Comparison of ENCODE assay signal across 9 cellular contexts in the genomic region with DNA sequence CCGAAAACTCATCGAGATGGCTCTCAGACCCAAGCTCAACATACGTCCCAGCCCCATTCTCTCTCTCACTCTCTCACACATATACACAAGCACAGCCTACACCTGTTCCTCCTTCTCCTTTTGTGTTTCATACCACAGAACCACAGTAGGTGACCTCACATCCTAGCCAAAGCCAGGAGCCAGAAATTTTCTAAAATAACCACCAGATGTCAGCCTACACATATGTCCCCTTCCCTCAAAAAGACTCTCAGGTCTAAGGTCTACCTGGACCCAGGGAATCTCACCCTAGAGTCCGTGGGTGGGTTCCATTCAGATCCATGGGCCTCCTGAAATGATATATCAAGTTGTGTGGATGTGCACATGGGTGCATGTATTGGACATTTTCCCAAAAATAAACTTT.
A peak's percentile ranks its signal among the peaks of the same experiment; 100 is the strongest.
DNase-seq lines count a peak whose midpoint lies in the region; ATAC-seq, FAIRE-seq and TF ChIP-seq lines count a peak whose summit lies in the region.
"Had no signal": no experiment of that assay in that cellular context is flagged by ENCODE, and none has a peak within 500 bp of the region (broad histone marks: within the 10 kb centered on the region; RNA-seq: fewer than 3 reads in every experiment).

No MANE protein-coding gene starts in this region.

- TF ChIP-seq CTCF in left ventricle myocardium inferior (IDR thresholded peaks at IDR 0.05; ENCODE audit: borderline replicate concordance) (peak; percentile 34), bronchial epithelial cell (IDR thresholded peaks at IDR 0.05; ENCODE audit: insufficient read depth, low read length, severe bottlenecking) (peak; percentile 37)

- peaks cover 6 to 7% of the 10 kb centered on the region in 2 donors for H3K9me3 Mint-ChIP-seq in stimulated activated naive B cell treated with anti-CD40 and anti-IgM and Interleukin-4, amounts not matched to agents 10 μg/mL and 1 μg/mL and 100 μg/mL, for 72 hours

- H3K9me3 ChIP-seq in left ventricle myocardium inferior (replicated peaks): no peaks in the 10 kb centered on the region

- peaks cover 5 to 22% of the 10 kb centered on the region in 2 donors for H3K27me3 Mint-ChIP-seq in stimulated activated naive B cell treated with anti-CD40 and anti-IgM and Interleukin-4, amounts not matched to agents 10 μg/mL and 1 μg/mL and 100 μg/mL, for 72 hours

- intact Hi-C loops in left ventricle myocardium inferior (cut with micrococcal nuclease): no loop called here
- intact Hi-C loops in left cardiac atrium (cut with DNase I): no loop called here

- peaks cover 6% of the 10 kb centered on the region for H3K4me1 ChIP-seq in left ventricle myocardium inferior

- DNase-seq in left ventricle myocardium inferior (no peak), left cardiac atrium (no peak), NCI-H146 (lab: John Stamatoyannopoulos, UW) (peak; percentile 51), bronchial epithelial cell (ENCODE audit: low read depth) (peak; percentile 55)
- peak; percentile 15 for DNase-seq in stimulated activated naive B cell treated with anti-CD40 and anti-IgM and Interleukin-4, amounts not matched to agents 10 μg/mL and 1 μg/mL and 100 μg/mL, for 72 hours
- DNase-seq in stimulated activated CD8-positive, alpha-beta memory T cell treated with anti-CD3 and anti-CD28 coated beads, Interleukin-4, amount 100 ng/mL, for 48 hours: no peak

- no peak for FAIRE-seq in bronchial epithelial cell (lab: Jason Lieb, UNC)
- FAIRE-seq: endometrium had no signal

- no peak overlapping the region for H3K27ac ChIP-seq in left ventricle myocardium inferior (replicated peaks)

- H3K36me3 Mint-ChIP-seq in stimulated activated naive B cell treated with anti-CD40 and anti-IgM and Interleukin-4, amounts not matched to agents 10 μg/mL and 1 μg/mL and 100 μg/mL, for 72 hours: no peaks in the 10 kb centered on the region

- H3K4me3 ChIP-seq in left ventricle myocardium inferior: no peak overlapping the region
- H3K4me3 ChIP-seq in bronchial epithelial cell (ENCODE audit: low read depth, low read length): no peak overlapping the region

- no peak overlapping the region for H3K27ac Mint-ChIP-seq in stimulated activated naive B cell treated with anti-CD40 and anti-IgM and Interleukin-4, amounts not matched to agents 10 μg/mL and 1 μg/mL and 100 μg/mL, for 72 hours

- no peaks in the 10 kb centered on the region for H3K36me3 ChIP-seq in left ventricle myocardium inferior
- H3K36me3 ChIP-seq in bronchial epithelial cell (ENCODE audit: control insufficient read depth, insufficient read depth, low read length): no peaks in the 10 kb centered on the region

- H3K27me3 ChIP-seq in left ventricle myocardium inferior (ENCODE audit: low read depth) (no peaks in the 10 kb centered on the region), bronchial epithelial cell (ENCODE audit: control insufficient read depth, insufficient read depth, low read length) (no peaks in the 10 kb centered on the region)

- no peak overlapping the region for H3K4me3 Mint-ChIP-seq in stimulated activated naive B cell treated with anti-CD40 and anti-IgM and Interleukin-4, amounts not matched to agents 10 μg/mL and 1 μg/mL and 100 μg/mL, for 72 hours

- peaks cover 4 to 9% of the 10 kb centered on the region in 2 donors for H3K4me1 Mint-ChIP-seq in stimulated activated naive B cell treated with anti-CD40 and anti-IgM and Interleukin-4, amounts not matched to agents 10 μg/mL and 1 μg/mL and 100 μg/mL, for 72 hours

- ATAC-seq in left cardiac atrium (no peak), HG02623 (IDR thresholded peaks at IDR 0.05; ENCODE audit: unreplicated experiment) (peak; percentile 95), HG02840 (IDR thresholded peaks at IDR 0.05; ENCODE audit: low FRiP score, unreplicated experiment) (no peak)
- peak; percentile 97 to 99 for ATAC-seq in stimulated activated naive B cell treated with anti-CD40 and anti-IgM and Interleukin-4, amounts not matched to agents 10 μg/mL and 1 μg/mL and 100 μg/mL, for 72 hours (replicated peaks)

Comparison
In these comparisons a context has a peak if more than half of its experiments do, and no peak if none do; other contexts are left out.
1. DNase-seq: peak in NCI-H146 (single experiment), bronchial epithelial cell (single experiment) and stimulated activated naive B cell treated with anti-CD40 and anti-IgM and Interleukin-4, amounts not matched to agents 10 μg/mL and 1 μg/mL and 100 μg/mL, for 72 hours (single experiment); none in left ventricle myocardium inferior (single experiment), left cardiac atrium (single experiment) and stimulated activated CD8-positive, alpha-beta memory T cell treated with anti-CD3 and anti-CD28 coated beads, Interleukin-4, amount 100 ng/mL, for 48 hours (single experiment).
2. ATAC-seq: peak in HG02623 (single experiment) and stimulated activated naive B cell treated with anti-CD40 and anti-IgM and Interleukin-4, amounts not matched to agents 10 μg/mL and 1 μg/mL and 100 μg/mL, for 72 hours (2 of 2); none in left cardiac atrium (0 of 2) and HG02840 (single experiment).